In the genomic region with DNA sequence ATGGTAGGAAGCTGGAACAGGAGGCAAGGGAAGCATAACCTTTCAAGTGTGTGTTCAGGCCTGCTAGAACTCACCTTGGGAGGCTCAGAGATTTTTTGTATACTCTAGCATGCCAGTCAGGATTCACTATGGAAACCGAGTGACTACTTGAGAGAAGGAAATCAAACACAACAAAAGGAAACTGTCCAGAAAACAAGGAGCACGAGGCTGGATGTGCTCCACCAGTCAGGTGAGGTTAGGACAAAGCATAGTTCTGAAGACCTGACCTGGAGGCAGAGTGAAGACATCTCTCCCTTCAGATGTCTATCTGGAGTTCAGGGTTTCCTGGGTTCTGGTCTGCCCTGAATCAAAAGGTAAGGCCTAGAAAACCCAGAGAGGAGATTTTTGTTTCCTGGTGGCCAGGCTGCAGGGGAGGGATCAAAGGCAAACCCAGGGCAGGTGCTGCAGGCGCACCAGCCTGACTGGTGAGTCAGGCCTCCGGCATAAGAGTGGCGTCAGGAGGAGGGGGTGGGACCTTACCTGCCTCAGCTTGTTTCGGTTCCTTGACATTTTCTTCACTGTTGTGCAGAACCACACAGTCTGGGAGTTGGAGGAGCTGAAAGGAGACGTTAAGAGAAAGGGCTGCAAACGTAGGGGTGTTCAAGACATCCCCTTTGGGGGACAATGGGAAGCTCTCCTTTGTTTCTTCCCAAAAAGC, we compare ENCODE assay signal across 13 cellular contexts. TPM values are rescaled to one million over a fixed set of nuclear protein-coding genes. Genes with fewer than 3 reads are reported as not detected.
A peak's percentile ranks its signal among the peaks of the same experiment; 100 is the strongest.
DNase-seq lines count a peak whose midpoint lies in the region; ATAC-seq and TF ChIP-seq lines count a peak whose summit lies in the region.
"Had no signal": no experiment of that assay in that cellular context is flagged by ENCODE, and none has a peak within 500 bp of the region (broad histone marks: within the 10 kb centered on the region; RNA-seq: fewer than 3 reads in every experiment).

No MANE protein-coding gene starts in this region.

- no peaks in the 10 kb centered on the region for H3K36me3 Mint-ChIP-seq in endodermal cell (ENCODE audit: low read depth)
- no peaks in the 10 kb centered on the region for H3K36me3 Mint-ChIP-seq in T-helper 2 cell treated with Interferon-gamma antibody and Interleukin-4, amounts not matched to agents 5 μg/mL and 100 μg/mL, for 36 hours (ENCODE audit: low read depth)

- no peaks in the 10 kb centered on the region for H3K4me1 ChIP-seq in endodermal cell (ENCODE audit: control insufficient read depth, insufficient read depth, low read length)
- peaks cover 13% of the 10 kb centered on the region for H3K4me1 ChIP-seq in mucosa of stomach (ENCODE audit: control insufficient read depth, insufficient read depth, low read length)

- no peak for TF ChIP-seq CTCF in endodermal cell (conservative IDR thresholded peaks at IDR 0.05)

- no peaks in the 10 kb centered on the region for H3K27me3 Mint-ChIP-seq in endodermal cell (ENCODE audit: insufficient read depth)
- H3K27me3 Mint-ChIP-seq in T-helper 2 cell treated with Interferon-gamma antibody and Interleukin-4, amounts not matched to agents 5 μg/mL and 100 μg/mL, for 36 hours (ENCODE audit: low read depth): no peaks in the 10 kb centered on the region

- H3K4me3 ChIP-seq in endodermal cell (ENCODE audit: low read length) (no peak overlapping the region), mucosa of stomach (ENCODE audit: low read length) (no peak overlapping the region)
- H3K4me3 ChIP-seq: gastroesophageal sphincter, SK-N-MC had no signal

- WGBS in endodermal cell (ENCODE audit: insufficient coverage in 1 of 2, insufficient read length in 1 of 2), 2 experiments: 90 to 95% methylated on average over 7 to 8 of the region's 8 CpGs

- H3K36me3 ChIP-seq in endodermal cell (ENCODE audit: control insufficient read depth, insufficient read depth, low read length) (no peaks in the 10 kb centered on the region), mucosa of stomach (ENCODE audit: control insufficient read depth, insufficient read depth, low read length) (no peaks in the 10 kb centered on the region)
- H3K36me3 ChIP-seq: gastroesophageal sphincter had no signal

- H3K9me3 ChIP-seq in endodermal cell (ENCODE audit: control insufficient read depth, low read length) (no peaks in the 10 kb centered on the region), mucosa of stomach (ENCODE audit: control insufficient read depth, low read length) (no peaks in the 10 kb centered on the region)
- H3K9me3 ChIP-seq: gastroesophageal sphincter had no signal

- H3K4me1 Mint-ChIP-seq in endodermal cell: peaks cover 8% of the 10 kb centered on the region
- no peaks in the 10 kb centered on the region for H3K4me1 Mint-ChIP-seq in T-helper 2 cell treated with Interferon-gamma antibody and Interleukin-4, amounts not matched to agents 5 μg/mL and 100 μg/mL, for 36 hours (ENCODE audit: low read depth)

- no peaks in the 10 kb centered on the region for H3K9me3 Mint-ChIP-seq in endodermal cell
- H3K9me3 Mint-ChIP-seq in T-helper 2 cell treated with Interferon-gamma antibody and Interleukin-4, amounts not matched to agents 5 μg/mL and 100 μg/mL, for 36 hours: no peaks in the 10 kb centered on the region

- H3K9ac ChIP-seq in endodermal cell (ENCODE audit: extremely low read depth, low read length, poor library complexity, severe bottlenecking) (no peak overlapping the region), mucosa of stomach (ENCODE audit: low read length) (peak overlapping the region; percentile 59)

- DNase-seq in SIG-M5 treated with dmso at 0.1 percent for 504 hours (lab: John Stamatoyannopoulos, UW; ENCODE audit: unreplicated experiment) (peak; percentile 56), SIG-M5 (lab: John Stamatoyannopoulos, UW) (no peak), endodermal cell (peak; percentile 71), substantia nigra (lab: John Stamatoyannopoulos, UW) (no peak), NCI-H524 treated with DMSO at 0.1 percent for 48 hours (lab: John Stamatoyannopoulos, UW) (no peak)
- DNase-seq in T-helper 2 cell treated with Interferon-gamma antibody and Interleukin-4, amounts not matched to agents 5 μg/mL and 100 μg/mL, for 36 hours (ENCODE audit: low spot score): no peak
- DNase-seq: activated CD4-positive, alpha-beta T cell treated with anti-CD3 and anti-CD28 coated beads for 48 hours; activated naive CD4-positive, alpha-beta T cell; NCI-H2171 treated with DMSO at 0.1 percent for 48 hours had no signal

- H3K27ac Mint-ChIP-seq in endodermal cell: no peak overlapping the region
- H3K27ac Mint-ChIP-seq in T-helper 2 cell treated with Interferon-gamma antibody and Interleukin-4, amounts not matched to agents 5 μg/mL and 100 μg/mL, for 36 hours: no peak overlapping the region

- no peak for ATAC-seq in GM19463 (IDR thresholded peaks at IDR 0.05; ENCODE audit: unreplicated experiment)

- H3K4me3 Mint-ChIP-seq in endodermal cell: no peak overlapping the region
- H3K4me3 Mint-ChIP-seq in T-helper 2 cell treated with Interferon-gamma antibody and Interleukin-4, amounts not matched to agents 5 μg/mL and 100 μg/mL, for 36 hours: no peak overlapping the region

- H3K27ac ChIP-seq in endodermal cell (ENCODE audit: low read depth, low read length): no peak overlapping the region
- H3K27ac ChIP-seq in substantia nigra (ENCODE audit: low read depth, low read length, poor library complexity, severe bottlenecking): no peak overlapping the region
- H3K27ac ChIP-seq: gastroesophageal sphincter, SK-N-MC had no signal

- H3K27me3 ChIP-seq in endodermal cell (ENCODE audit: control insufficient read depth, insufficient read depth, low read length, poor library complexity, severe bottlenecking) (no peaks in the 10 kb centered on the region), mucosa of stomach (ENCODE audit: control insufficient read depth, insufficient read depth, low read length) (no peaks in the 10 kb centered on the region)
- H3K27me3 ChIP-seq: gastroesophageal sphincter had no signal

RNA-seq across cellular contexts. Expression of a gene that starts 52.2 kb away (rescaled TPM):
- total RNA-seq in endodermal cell: 10 to 100 TPM; 17.9 to 24.7 TPM
- 21.2 TPM for polyA plus RNA-seq in endodermal cell (2013, experiment 1 of 2)
- polyA plus RNA-seq in endodermal cell (2013, experiment 2 of 2): 21.0 TPM

Comparison
In these comparisons a context has a peak if more than half of its experiments do, and no peak if none do; other contexts are left out.
1. DNase-seq: peak in SIG-M5 treated with dmso at 0.1 percent for 504 hours (single experiment) and endodermal cell (single experiment); none in SIG-M5 (single experiment), substantia nigra (0 of 49), NCI-H524 treated with DMSO at 0.1 percent for 48 hours (single experiment) and T-helper 2 cell treated with Interferon-gamma antibody and Interleukin-4, amounts not matched to agents 5 μg/mL and 100 μg/mL, for 36 hours (single experiment).